ENCODE assay signal across 2 cellular contexts in genomic region chr6:41585605-41586004, GRCh38.
TF ChIP-seq lines count a peak whose summit lies in the region.

No MANE protein-coding gene starts in this region.

TF ChIP-seq in HepG2, 621 proteins besides CTCF, POLR2A, EP300 and RAD21:
- TF ChIP-seq RBM22 (optimal IDR thresholded peaks at IDR 0.05; ENCODE audit: low read length) (peak; percentile 79), NONO (IDR thresholded peaks at IDR 0.05) (no peak), NONO (CRISPR knock-in tag; conservative IDR thresholded peaks at IDR 0.05) (no peak), ZNF160 (CRISPR knock-in tag; IDR thresholded peaks at IDR 0.05) (no peak), PAF1 (CRISPR knock-in tag; IDR thresholded peaks at IDR 0.05) (no peak), ZNF562 (CRISPR knock-in tag; IDR thresholded peaks at IDR 0.05; ENCODE audit: borderline replicate concordance) (no peak), ZNF547 (CRISPR knock-in tag; IDR thresholded peaks at IDR 0.05) (no peak), ARNT (IDR thresholded peaks at IDR 0.05) (no peak), AGO2 (optimal IDR thresholded peaks at IDR 0.05; ENCODE audit: low read depth, low read length) (peak; percentile 33), ZNF33B (CRISPR knock-in tag; IDR thresholded peaks at IDR 0.05) (no peak), KDM5A (IDR thresholded peaks at IDR 0.05; ENCODE audit: borderline replicate concordance, low read length) (no peak), ZNF224 (CRISPR knock-in tag; IDR thresholded peaks at IDR 0.05) (no peak)

TF ChIP-seq in SK-N-SH, 30 proteins besides CTCF, POLR2A, EP300 and RAD21:
- TF ChIP-seq SIN3A (IDR thresholded peaks at IDR 0.05; ENCODE audit: borderline replicate concordance, low read depth, low read length): no peak
- no peak for TF ChIP-seq MXI1 (IDR thresholded peaks at IDR 0.05; ENCODE audit: low read depth, low read length)
- TF ChIP-seq RCOR1 (IDR thresholded peaks at IDR 0.05; ENCODE audit: low read length): no peak
- TF ChIP-seq IRF3 (IDR thresholded peaks at IDR 0.05; ENCODE audit: low read depth, low read length): no peak
- no peak for TF ChIP-seq RFX5 (IDR thresholded peaks at IDR 0.05; ENCODE audit: low read length)
- no peak for TF ChIP-seq EZH2phosphoT487 (IDR thresholded peaks at IDR 0.05; ENCODE audit: borderline replicate concordance, low read depth)
- no peak for TF ChIP-seq MEF2A (IDR thresholded peaks at IDR 0.05; ENCODE audit: borderline replicate concordance, low read depth)
- no peak for TF ChIP-seq FOXJ3 (CRISPR knock-in tag; IDR thresholded peaks at IDR 0.05)
- no peak for TF ChIP-seq GABPA (IDR thresholded peaks at IDR 0.05; ENCODE audit: low read depth)
- no peak for TF ChIP-seq CHD2 (IDR thresholded peaks at IDR 0.05; ENCODE audit: low read length, partially characterized antibody)
- no peak for TF ChIP-seq NRF1 (IDR thresholded peaks at IDR 0.05; ENCODE audit: low read depth, low read length)
- no peak for TF ChIP-seq MAX (IDR thresholded peaks at IDR 0.05; ENCODE audit: low read depth)
- no peak for TF ChIP-seq ELF1 (IDR thresholded peaks at IDR 0.05)
- TF ChIP-seq NFIC (IDR thresholded peaks at IDR 0.05; ENCODE audit: borderline replicate concordance): no peak
- no peak for TF ChIP-seq TCF12 (IDR thresholded peaks at IDR 0.05)
TF ChIP-seq in SK-N-SH: peak in this region for 0.
